8 cellular contexts compared by ENCODE assay signal in genomic region chr11:108871152-108871551, GRCh38.
DNase-seq lines count a peak whose midpoint lies in the region; ATAC-seq and TF ChIP-seq lines count a peak whose summit lies in the region.

No MANE protein-coding gene starts in this region.

- H3K4me1 Mint-ChIP-seq in mesothelial cell of epicardium, result peaks cover 10% of the 10 kb centered on the region

- no peaks in the 10 kb centered on the region for H3K9me2 ChIP-seq in PC-3 (replicated peaks; ENCODE audit: low read length)

- no peak overlapping the region for H3K27ac Mint-ChIP-seq in mesothelial cell of epicardium

- H4K20me1 ChIP-seq in PC-3 (ENCODE audit: low read length), result no peaks in the 10 kb centered on the region

- peak; percentile 68 for DNase-seq in ACHN
- peak; percentile 71 for DNase-seq in PC-3
- DNase-seq in erythroblast (lab: John Stamatoyannopoulos, UW), result peak; percentile 18 to 33
- no peak for DNase-seq in retinal pigment epithelial cell (ENCODE audit: low read depth)
- DNase-seq in mesothelial cell of epicardium (ENCODE audit: low spot score in 2 of 2, unreplicated experiment in 2 of 2), result no peak

- no peaks in the 10 kb centered on the region for H3K27me3 Mint-ChIP-seq in mesothelial cell of epicardium (ENCODE audit: low read depth)

- H3K36me3 Mint-ChIP-seq in mesothelial cell of epicardium, result no peaks in the 10 kb centered on the region

- H3K4me3 Mint-ChIP-seq in mesothelial cell of epicardium, result no peak overlapping the region

- H3K36me3 ChIP-seq in PC-3 (ENCODE audit: low read depth, low read length), result no peaks in the 10 kb centered on the region

- H3K4me1 ChIP-seq in PC-3 (ENCODE audit: insufficient read depth, low read length), result peaks cover 40% of the 10 kb centered on the region

- ATAC-seq in PC-3 (peak; percentile 62), HG02938 (IDR thresholded peaks at IDR 0.05; ENCODE audit: unreplicated experiment) (no peak), GM19328 (IDR thresholded peaks at IDR 0.05; ENCODE audit: unreplicated experiment) (no peak)

- no peak overlapping the region for H3K4me2 ChIP-seq in PC-3 (ENCODE audit: low read length)

- H3K79me2 ChIP-seq in PC-3 (ENCODE audit: low read length), result no peaks in the 10 kb centered on the region

- no peaks in the 10 kb centered on the region for H3K27me3 ChIP-seq in PC-3 (ENCODE audit: low read length)

- no TSS peak for BruUV-seq in PC-3 (replicated peaks; lab: Mats Ljungman, UMichigan)

- peaks cover 4% of the 10 kb centered on the region for H3F3A ChIP-seq in PC-3 (ENCODE audit: low read length, unreplicated experiment)

- in situ Hi-C loops in ACHN (cut with HindIII; ENCODE audit: low pct_ligation_motif_present, low pct_unique_long_range_greater_than_20kb, low sequenced_read_pairs), result no loop called here

- no peak overlapping the region for H3K4me3 ChIP-seq in PC-3 (ENCODE audit: low read length)
- H3K4me3 ChIP-seq in retinal pigment epithelial cell (ENCODE audit: low read length), result no peak overlapping the region

- peak overlapping the region; percentile 67; the same call in 1 of the 2 replicates for H3K9ac ChIP-seq in PC-3 (ENCODE audit: low read length)

- CTCF ChIA-PET in PC-3 (lab: Charles Lee), result interaction anchor here (0.5 to 1.8 kb wide), 9 partner anchors 126 to 1018 kb away, joined by 3 to 12 read pairs (median 3); no protein-coding TSS in a partner anchor

- TF ChIP-seq CTCF in GM12874 (IDR thresholded peaks at IDR 0.05; ENCODE audit: insufficient read depth, low read depth, low read length), result peak; percentile 27; the same call in 1 of the 2 replicates
- TF ChIP-seq CTCF in PC-3 (conservative IDR thresholded peaks at IDR 0.05; ENCODE audit: low read depth, low read length), result peak; percentile 88
- peak; percentile 76 for TF ChIP-seq CTCF in retinal pigment epithelial cell (conservative IDR thresholded peaks at IDR 0.05; ENCODE audit: low read depth, low read length)
- TF ChIP-seq CTCF in mesothelial cell of epicardium (IDR thresholded peaks at IDR 0.05; ENCODE audit: unreplicated experiment), result no peak

- POLR2A ChIA-PET in PC-3 (lab: Charles Lee; ENCODE audit: unreplicated experiment), result interaction anchor here (0.7 kb wide), 1 partner anchor 59 kb away, joined by 3 read pairs; no protein-coding TSS in a partner anchor

- no peak overlapping the region for H2AFZ ChIP-seq in PC-3 (ENCODE audit: low read length)

- peak overlapping the region; percentile 79 for H3K27ac ChIP-seq in PC-3 (ENCODE audit: low read length)

- no peak for TF ChIP-seq POLR2A in erythroblast (IDR thresholded peaks at IDR 0.05; ENCODE audit: low read length)

- H3K9me3 ChIP-seq in PC-3 (ENCODE audit: low read length), result no peaks in the 10 kb centered on the region

- intact Hi-C loops in PC-3 (cut with micrococcal nuclease), result loop anchor here (1.0 to 10.0 kb wide), 3 partner anchors 84 to 1064 kb away; no protein-coding TSS in a partner anchor

- no peaks in the 10 kb centered on the region for H3K9me3 Mint-ChIP-seq in mesothelial cell of epicardium

Comparison
In these comparisons a context has a peak if more than half of its experiments do, and no peak if none do; other contexts are left out.
1. DNase-seq: peak in ACHN (single experiment), PC-3 (single experiment) and erythroblast (2 of 2); none in retinal pigment epithelial cell (single experiment) and mesothelial cell of epicardium (0 of 2).